ENCODE assay signal across 8 cellular contexts in genomic region chr4:140861359-140862181, GRCh38.
DNase-seq lines count a peak whose midpoint lies in the region; ATAC-seq and TF ChIP-seq lines count a peak whose summit lies in the region.

No MANE protein-coding gene starts in this region.

- H3K27ac ChIP-seq in aorta (ENCODE audit: low read depth in 1 of 2, low read length in 2 of 2), result no peak overlapping the region

- TF ChIP-seq CTCF in fibroblast of the aortic adventitia (IDR thresholded peaks at IDR 0.05; ENCODE audit: insufficient read depth, low read length), result peak; percentile 75
- TF ChIP-seq CTCF in neural crest cell (conservative IDR thresholded peaks at IDR 0.05), result peak; percentile 88

- peaks cover 3% of the 10 kb centered on the region for H3K4me1 Mint-ChIP-seq in neural crest cell

- no peaks in the 10 kb centered on the region for H3K27me3 Mint-ChIP-seq in neural crest cell (ENCODE audit: low read depth)

- no peaks in the 10 kb centered on the region for H3K36me3 Mint-ChIP-seq in neural crest cell (ENCODE audit: low read depth)

- DNase-seq in Ammon's horn (ENCODE audit: low spot score), result peak; percentile 94
- DNase-seq in NCI-H69 (lab: John Stamatoyannopoulos, UW), result peak; percentile 80
- DNase-seq in activated T-cell treated with anti-CD3 and anti-CD28 coated beads for 4 hours, result peak; percentile 7
- DNase-seq in fibroblast of the aortic adventitia (ENCODE audit: low read depth), result peak; percentile 93
- peak; percentile 70 for DNase-seq in neural crest cell (ENCODE audit: low read depth, low spot score)
- peak in 1 of 2 donors; percentile 56 for DNase-seq in aorta

- peaks cover 0 to 1% of the 10 kb centered on the region in 2 donors for H3K4me1 ChIP-seq in aorta (ENCODE audit: control insufficient read depth in 1 of 2, insufficient read depth in 2 of 2, low read length in 2 of 2)

- H3K9me3 Mint-ChIP-seq in neural crest cell, result no peaks in the 10 kb centered on the region

- ATAC-seq in GM18502 (IDR thresholded peaks at IDR 0.05; ENCODE audit: poor library complexity, unreplicated experiment) (peak; percentile 75), HG03378 (IDR thresholded peaks at IDR 0.05; ENCODE audit: unreplicated experiment) (peak; percentile 79), aorta (ENCODE audit: low FRiP score) (peak; percentile 86)

- no peaks in the 10 kb centered on the region for H3K36me3 ChIP-seq in aorta (ENCODE audit: control insufficient read depth in 1 of 2, insufficient read depth in 2 of 2, low read length in 1 of 2)

- H3K9me3 ChIP-seq in aorta (ENCODE audit: control insufficient read depth, low read length), result no peaks in the 10 kb centered on the region

- no peak overlapping the region for H3K27ac Mint-ChIP-seq in neural crest cell (ENCODE audit: unreplicated experiment)

- no peak overlapping the region for H3K4me3 Mint-ChIP-seq in neural crest cell

- H3K4me3 ChIP-seq in fibroblast of the aortic adventitia (ENCODE audit: low read depth, low read length) (no peak overlapping the region), aorta (ENCODE audit: low read length in 2 of 2) (no peak overlapping the region)

- intact Hi-C loops in aorta (cut with DNase I), result loop anchor here (1.0 to 10.0 kb wide), 5 partner anchors 63 to 707 kb away; partner anchors contain the start of genes MAML3 (in 1 of the 2) and RNF150 (in 1 of the 2)

- H3K27me3 ChIP-seq in aorta (ENCODE audit: control insufficient read depth in 1 of 2, insufficient read depth in 2 of 2, low read length in 1 of 2), result no peaks in the 10 kb centered on the region

- WGBS in aorta, 2 donors, result 36 to 39% methylated on average over 7 of the region's 7 CpGs
